10 cellular contexts compared by ENCODE assay signal in the genomic region with DNA sequence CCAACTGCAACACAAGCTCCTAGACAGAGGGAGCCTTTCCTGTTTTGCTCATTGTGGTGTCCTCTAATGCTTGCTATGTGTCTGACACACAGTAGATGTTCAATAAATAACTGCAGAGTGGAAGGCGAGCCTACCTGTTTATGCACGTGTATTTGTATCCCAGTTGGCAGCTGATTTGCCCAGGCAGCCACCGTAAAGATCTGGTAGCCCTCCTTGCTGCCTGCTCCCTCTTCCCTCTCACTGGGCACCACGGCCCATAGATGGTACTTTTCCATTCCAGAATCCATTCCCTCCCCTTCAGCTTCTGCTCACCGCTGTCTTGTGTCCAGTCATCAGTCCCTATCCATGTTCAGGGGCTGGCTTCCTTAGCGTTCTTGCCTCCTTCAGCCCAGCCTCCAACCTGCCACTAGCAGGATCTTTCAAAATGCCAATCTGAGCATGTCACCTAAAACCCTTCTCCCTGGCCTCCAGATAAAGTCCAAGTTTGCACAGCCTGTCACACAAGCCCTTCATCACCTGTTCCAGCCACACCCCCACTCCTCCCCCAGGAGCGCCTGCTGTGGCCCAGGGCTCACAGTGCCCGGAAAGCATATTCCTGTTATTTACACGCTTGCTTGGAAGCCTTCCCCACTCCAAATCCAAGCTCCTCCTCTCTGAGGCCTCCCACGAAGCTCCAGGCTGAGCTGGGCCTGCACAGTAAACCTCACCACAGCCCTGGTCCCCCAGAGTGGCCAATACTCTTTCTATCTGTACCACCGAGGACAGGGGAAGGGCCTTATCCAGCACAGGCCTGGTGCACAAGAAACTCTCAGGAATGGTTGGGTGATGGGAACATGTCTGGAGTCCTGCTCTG. TPM values are rescaled to one million over a fixed set of nuclear protein-coding genes. Genes with fewer than 3 reads are reported as not detected.
DNase-seq lines count a peak whose midpoint lies in the region; ATAC-seq and TF ChIP-seq lines count a peak whose summit lies in the region.
"Had no signal": no experiment of that assay in that cellular context is flagged by ENCODE, and none has a peak within 500 bp of the region (broad histone marks: within the 10 kb centered on the region; RNA-seq: fewer than 3 reads in every experiment).

No MANE protein-coding gene starts in this region.

- H3K9me3 ChIP-seq in lung (ENCODE audit: control insufficient read depth in 2 of 2, insufficient read depth in 1 of 2, low read length in 1 of 2), result no peaks in the 10 kb centered on the region

- no peak overlapping the region for H3K4me3 ChIP-seq in lung

- peak; percentile 35 for DNase-seq in NCI-H187 treated with DMSO at 0.1 percent for 48 hours (lab: John Stamatoyannopoulos, UW)
- DNase-seq in lung (ENCODE audit: low spot score), result peak; percentile 78
- no peak for DNase-seq in substantia nigra (lab: John Stamatoyannopoulos, UW)
- DNase-seq in activated CD4-positive, alpha-beta T cell treated with anti-CD3 and anti-CD28 coated beads for 48 hours, result no peak
- DNase-seq in OCI-M1 (lab: John Stamatoyannopoulos, UW), result no peak
- no peak for DNase-seq in stimulated activated CD4-positive, alpha-beta T cell treated with anti-CD3 and anti-CD28 coated beads, Interleukin-2, amount 100 ng/mL, for 48 hours
- DNase-seq: dermis blood vessel endothelial cell, GDM1 had no signal

- no peak for TF ChIP-seq CTCF in lung (IDR thresholded peaks at IDR 0.05; ENCODE audit: control extremely low read depth, extremely low read depth)

- H3K4me1 ChIP-seq in lung (ENCODE audit: control insufficient read depth in 2 of 2, insufficient read depth in 2 of 2, low read length in 2 of 2), result peaks cover 4 to 25% of the 10 kb centered on the region in 2 donors

- peaks cover 2 to 11% of the 10 kb centered on the region in 2 donors for H3K36me3 ChIP-seq in lung (ENCODE audit: control insufficient read depth in 2 of 2, insufficient read depth in 2 of 2, low read length in 2 of 2)

- ATAC-seq in lung (ENCODE audit: insufficient read depth, low FRiP score), result peak; percentile 76
- ATAC-seq in HG02840 (IDR thresholded peaks at IDR 0.05; ENCODE audit: low FRiP score, unreplicated experiment), result no peak

- WGBS in lung, 2 donors, result 61 to 78% methylated on average over 11 of the region's 11 CpGs

- no peaks in the 10 kb centered on the region for H3K27me3 ChIP-seq in lung (ENCODE audit: control insufficient read depth, insufficient read depth)

- H3K27ac ChIP-seq in cingulate gyrus (ENCODE audit: low read depth, low read length), result peak overlapping the region; percentile 88
- H3K27ac ChIP-seq in lung (ENCODE audit: low read depth in 1 of 2, low read length in 1 of 2), result peak overlapping the region in 1 of 2 donors; percentile 79
- peak overlapping the region; percentile 55 for H3K27ac ChIP-seq in substantia nigra (ENCODE audit: low read depth, low read length, poor library complexity, severe bottlenecking)

RNA-seq across cellular contexts. Expression of a gene that starts 21.0 kb away (rescaled TPM):
- total RNA-seq in lung, result 10 to 100 TPM; 12.2 to 33.5 TPM
- polyA plus RNA-seq in lung, result 10 to 100 TPM; 10.4 to 14.8 TPM

Comparison
In these comparisons a context has a peak if more than half of its experiments do, and no peak if none do; other contexts are left out.
1. DNase-seq: peak in NCI-H187 treated with DMSO at 0.1 percent for 48 hours (single experiment) and lung (single experiment); none in substantia nigra (0 of 49), activated CD4-positive, alpha-beta T cell treated with anti-CD3 and anti-CD28 coated beads for 48 hours (single experiment), OCI-M1 (single experiment) and stimulated activated CD4-positive, alpha-beta T cell treated with anti-CD3 and anti-CD28 coated beads, Interleukin-2, amount 100 ng/mL, for 48 hours (0 of 2).